21 cellular contexts compared by ENCODE assay signal in the genomic region with DNA sequence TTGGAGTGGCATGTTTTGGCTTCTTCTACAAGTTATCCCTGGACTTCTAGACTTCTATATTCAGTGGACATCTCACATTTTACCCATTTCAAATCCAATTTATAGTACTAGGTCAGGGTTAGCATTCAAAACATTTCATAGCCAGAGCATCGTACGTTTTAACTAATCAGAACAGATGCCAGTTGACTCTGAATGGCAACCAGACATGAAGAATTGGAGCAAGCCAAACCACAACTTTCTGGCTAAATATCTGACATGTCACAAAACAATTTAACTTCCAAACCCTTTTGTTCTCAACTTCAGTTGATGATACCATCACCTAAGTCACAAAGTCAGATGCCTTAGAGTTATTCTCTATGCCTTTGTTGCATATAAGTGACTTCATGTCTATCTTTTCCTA.
"Had no signal": no experiment of that assay in that cellular context is flagged by ENCODE, and none has a peak within 500 bp of the region (broad histone marks: within the 10 kb centered on the region; RNA-seq: fewer than 3 reads in every experiment).

No MANE protein-coding gene starts in this region.

- DNase-seq: effector memory CD4-positive, alpha-beta T cell; gastrocnemius medialis; head of caudate nucleus; left ventricle myocardium superior; lower lobe of right lung; natural killer cell; pancreas; right lobe of liver; stimulated activated CD4-positive, alpha-beta T cell treated with anti-CD3 and anti-CD28 coated beads, Interleukin-12 subunit alpha, Interleukin-12 subunit beta, amount 100 ng/mL, for 4 hours; stimulated activated CD4-positive, alpha-beta T cell treated with anti-CD3 and anti-CD28 coated beads, Interleukin-1b, Interleukin-23, amount 100 ng/mL, for 48 hours; stimulated activated CD4-positive, alpha-beta T cell treated with anti-CD3 and anti-CD28 coated beads, Interleukin-4, amount 100 ng/mL, for 1 hour; stimulated activated CD8-positive, alpha-beta memory T cell treated with anti-CD3 and anti-CD28 coated beads, Interleukin-4, amount 100 ng/mL, for 48 hours; stimulated activated naive CD4-positive, alpha-beta T cell; stimulated activated naive CD8-positive, alpha-beta T cell treated with anti-CD3 and anti-CD28 coated beads, Interleukin-15, amount 100 ng/mL, for 72 hours; transverse colon; upper lobe of right lung; uterus had no signal

- H3K9me3 ChIP-seq: esophagus muscularis mucosa, gastrocnemius medialis, lower lobe of right lung, neutrophil, pancreas, right lobe of liver, suprapubic skin, transverse colon, upper lobe of right lung, uterus had no signal

- H3K27me3 ChIP-seq: esophagus muscularis mucosa, gastrocnemius medialis, neutrophil, pancreas, right lobe of liver, suprapubic skin, transverse colon, upper lobe of right lung, uterus had no signal

- H3K4me3 ChIP-seq: esophagus muscularis mucosa, gastrocnemius medialis, lower lobe of right lung, pancreas, right lobe of liver, smooth muscle cell, suprapubic skin, transverse colon, upper lobe of right lung, uterus had no signal

- H3K4me2 ChIP-seq: smooth muscle cell had no signal

- H3K27ac ChIP-seq: esophagus muscularis mucosa, gastrocnemius medialis, lower lobe of right lung, neutrophil, pancreas, right lobe of liver, suprapubic skin, transverse colon, upper lobe of right lung, uterus had no signal

- H3K36me3 ChIP-seq: esophagus muscularis mucosa, gastrocnemius medialis, lower lobe of right lung, neutrophil, pancreas, right lobe of liver, suprapubic skin, transverse colon, upper lobe of right lung, uterus had no signal

- H3K4me1 ChIP-seq: esophagus muscularis mucosa, gastrocnemius medialis, lower lobe of right lung, pancreas, right lobe of liver, suprapubic skin, transverse colon, upper lobe of right lung, uterus had no signal
